9 cellular contexts compared by ENCODE assay signal in genomic region chr10:11036424-11037011, GRCh38. TPM values are rescaled to one million over a fixed set of nuclear protein-coding genes. Genes with fewer than 3 reads are reported as not detected.
A peak's percentile ranks its signal among the peaks of the same experiment; 100 is the strongest.
DNase-seq lines count a peak whose midpoint lies in the region; ATAC-seq and TF ChIP-seq lines count a peak whose summit lies in the region.
"Had no signal": no experiment of that assay in that cellular context is flagged by ENCODE, and none has a peak within 500 bp of the region (broad histone marks: within the 10 kb centered on the region; RNA-seq: fewer than 3 reads in every experiment).

No MANE protein-coding gene starts in this region.

- H3K4me1 Mint-ChIP-seq in CD8-positive, alpha-beta T cell (ENCODE audit: low read depth), result no peaks in the 10 kb centered on the region

- peak; percentile 11 to 44 for DNase-seq in NCI-H446 (lab: John Stamatoyannopoulos, UW)
- DNase-seq in NCI-H446 treated with DMSO at 0.1 percent for 48 hours (lab: John Stamatoyannopoulos, UW), result no peak
- DNase-seq in SHP77 (lab: John Stamatoyannopoulos, UW), result peak; percentile 22 to 30
- peak; percentile 50 to 70 for DNase-seq in cardiac muscle cell (ENCODE audit: low read depth in 1 of 2, low spot score in 1 of 2)
- DNase-seq in stromal cell of bone marrow (ENCODE audit: low read depth), result peak; percentile 55
- no peak for DNase-seq in CD8-positive, alpha-beta T cell
- DNase-seq: activated naive CD8-positive, alpha-beta T cell treated with anti-CD3 and anti-CD28 coated beads, Interleukin-2, amount 10 ng/mL, durations not matched to agents 7 days and 5 days had no signal

- no peak overlapping the region for H3K27ac Mint-ChIP-seq in CD8-positive, alpha-beta T cell
- H3K27ac Mint-ChIP-seq: activated naive CD8-positive, alpha-beta T cell treated with anti-CD3 and anti-CD28 coated beads, Interleukin-2, amount 10 ng/mL, durations not matched to agents 7 days and 5 days had no signal

- H3K4me3 Mint-ChIP-seq in CD8-positive, alpha-beta T cell, result no peak overlapping the region
- H3K4me3 Mint-ChIP-seq: activated naive CD8-positive, alpha-beta T cell treated with anti-CD3 and anti-CD28 coated beads, Interleukin-2, amount 10 ng/mL, durations not matched to agents 7 days and 5 days had no signal

- H3K9me3 ChIP-seq in cardiac muscle cell (ENCODE audit: low read depth), result no peaks in the 10 kb centered on the region
- no peaks in the 10 kb centered on the region for H3K9me3 ChIP-seq in CD8-positive, alpha-beta T cell (ENCODE audit: low read length)

- peaks cover 12% of the 10 kb centered on the region for H3K27me3 Mint-ChIP-seq in CD8-positive, alpha-beta T cell (ENCODE audit: low read depth)

- no peak overlapping the region for H3K27ac ChIP-seq in cardiac muscle cell
- no peak overlapping the region for H3K27ac ChIP-seq in CD8-positive, alpha-beta T cell (ENCODE audit: low read depth, low read length)

- H3K4me3 ChIP-seq in cardiac muscle cell, result no peak overlapping the region
- no peak overlapping the region for H3K4me3 ChIP-seq in CD8-positive, alpha-beta T cell (ENCODE audit: low read depth, low read length)

- no peaks in the 10 kb centered on the region for H3K27me3 ChIP-seq in cardiac muscle cell
- no peaks in the 10 kb centered on the region for H3K27me3 ChIP-seq in CD8-positive, alpha-beta T cell (ENCODE audit: insufficient read depth, low read length)

- no peaks in the 10 kb centered on the region for H3K36me3 ChIP-seq in cardiac muscle cell
- no peaks in the 10 kb centered on the region for H3K36me3 ChIP-seq in CD8-positive, alpha-beta T cell (ENCODE audit: insufficient read depth, low read length)

- CTCF ChIA-PET in CD8-positive, alpha-beta T cell (lab: Charles Lee), result interaction anchor here (1.0 kb wide), 1 partner anchor 12 kb away, joined by 3 read pairs; no protein-coding TSS in a partner anchor

- intact Hi-C loops in CD8-positive, alpha-beta T cell (cut with DNase I, micrococcal nuclease), result no loop called here

- H3K4me1 ChIP-seq in cardiac muscle cell (ENCODE audit: low read depth), result peaks cover 26% of the 10 kb centered on the region
- no peaks in the 10 kb centered on the region for H3K4me1 ChIP-seq in CD8-positive, alpha-beta T cell (ENCODE audit: insufficient read depth, low read length)

- POLR2A ChIA-PET in CD8-positive, alpha-beta T cell (lab: Charles Lee), result interaction anchor here (1.3 kb wide), 1 partner anchor 13 kb away, joined by 3 read pairs; no protein-coding TSS in a partner anchor

- no peak for ATAC-seq in GM19455 (IDR thresholded peaks at IDR 0.05; ENCODE audit: unreplicated experiment)
- ATAC-seq in HG03342 (IDR thresholded peaks at IDR 0.05; ENCODE audit: unreplicated experiment), result no peak
- ATAC-seq in CD8-positive, alpha-beta T cell, result no peak

- H3K9me3 Mint-ChIP-seq in CD8-positive, alpha-beta T cell, result no peaks in the 10 kb centered on the region
- H3K9me3 Mint-ChIP-seq: activated naive CD8-positive, alpha-beta T cell treated with anti-CD3 and anti-CD28 coated beads, Interleukin-2, amount 10 ng/mL, durations not matched to agents 7 days and 5 days had no signal

- H3K36me3 Mint-ChIP-seq in CD8-positive, alpha-beta T cell, result no peaks in the 10 kb centered on the region
- H3K36me3 Mint-ChIP-seq: activated naive CD8-positive, alpha-beta T cell treated with anti-CD3 and anti-CD28 coated beads, Interleukin-2, amount 10 ng/mL, durations not matched to agents 7 days and 5 days had no signal

- TF ChIP-seq CTCF in cardiac muscle cell (IDR thresholded peaks at IDR 0.05; ENCODE audit: low read depth, low read length), result peak; percentile 64
- TF ChIP-seq CTCF in CD8-positive, alpha-beta T cell (IDR thresholded peaks at IDR 0.05), result no peak

RNA-seq across cellular contexts. Expression of gene CELF2, which starts 18.8 kb away (rescaled TPM):
- 51.3 and 82.7 TPM in 2 replicates for total RNA-seq in cardiac muscle cell
- 66.9 and 115 TPM in 2 replicates for polyA plus RNA-seq in cardiac muscle cell
- total RNA-seq in CD8-positive, alpha-beta T cell, result 100 to 1,000 TPM; 127 to 130 TPM

Comparison
In these comparisons a context has a peak if more than half of its experiments do, and no peak if none do; other contexts are left out.
1. DNase-seq: peak in NCI-H446 (2 of 2), SHP77 (2 of 2), cardiac muscle cell (2 of 2) and stromal cell of bone marrow (single experiment); none in NCI-H446 treated with DMSO at 0.1 percent for 48 hours (single experiment) and CD8-positive, alpha-beta T cell (0 of 7).